In the genomic region with DNA sequence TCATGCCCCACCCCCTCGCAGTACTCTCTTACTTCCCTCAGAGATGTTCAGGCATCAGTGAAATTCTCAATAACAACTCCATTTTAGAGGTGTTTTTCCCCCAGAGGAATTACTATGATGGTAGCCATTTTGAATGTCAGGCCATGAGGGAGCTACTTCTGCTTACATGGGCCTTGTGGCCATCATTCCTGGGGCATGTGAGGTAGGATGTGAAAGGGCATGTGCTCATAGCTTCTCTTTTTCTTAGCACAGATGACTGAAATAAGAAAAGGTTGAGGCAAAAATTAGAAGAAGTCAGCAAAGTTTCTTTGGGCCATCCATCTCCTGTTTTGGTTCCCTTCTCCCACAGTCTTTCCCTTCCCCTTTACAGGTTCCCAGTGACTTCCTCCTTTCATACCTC, we compare ENCODE assay signal across 23 cellular contexts.
DNase-seq lines count a peak whose midpoint lies in the region; ATAC-seq, FAIRE-seq and TF ChIP-seq lines count a peak whose summit lies in the region.
"Had no signal": no experiment of that assay in that cellular context is flagged by ENCODE, and none has a peak within 500 bp of the region (broad histone marks: within the 10 kb centered on the region; RNA-seq: fewer than 3 reads in every experiment).

No MANE protein-coding gene starts in this region.

- TF ChIP-seq EP300 in HepG2 (IDR thresholded peaks at IDR 0.05; ENCODE audit: low read depth in 2 of 2, low read length in 2 of 2) (no peak), HepG2 (CRISPR knock-in tag; IDR thresholded peaks at IDR 0.05; ENCODE audit: borderline replicate concordance) (no peak)

- no peak for ATAC-seq in HepG2
- peak; percentile 28 for ATAC-seq in left lung
- ATAC-seq in upper lobe of right lung: peak; percentile 59
- no peak for ATAC-seq in GM19397 (IDR thresholded peaks at IDR 0.05; ENCODE audit: unreplicated experiment)
- ATAC-seq: GM23338, HCT116 had no signal

- TF ChIP-seq POLR2A in HepG2 (IDR thresholded peaks at IDR 0.05; ENCODE audit: insufficient read depth in 1 of 2, low read depth in 2 of 2, low read length in 2 of 2): no peak

- BruUV-seq in HepG2 (replicated peaks; lab: Mats Ljungman, UMichigan): no TSS peak
- BruUV-seq in PC-9 (replicated peaks; lab: Mats Ljungman, UMichigan): no TSS peak

- no peak overlapping the region for H3K4me2 ChIP-seq in HepG2 (ENCODE audit: low read depth, low read length)
- H3K4me2 ChIP-seq in PC-9: no peak overlapping the region
- H3K4me2 ChIP-seq: BLaER1, GM23338 had no signal

- WGBS in liver: 95% methylated on average over 1 of the region's 1 CpG
- WGBS in HepG2 (ENCODE audit: low lambda C conversion rate): 0% methylated on average over 1 of the region's 1 CpG

- intact Hi-C loops in HepG2 (cut with micrococcal nuclease; ENCODE audit: unreplicated experiment) (no loop called here), PC-9 (cut with micrococcal nuclease; ENCODE audit: unreplicated experiment) (no loop called here), left lung (cut with DNase I) (no loop called here), upper lobe of right lung (cut with DNase I) (no loop called here)

- H3K27ac ChIP-seq in liver (ENCODE audit: low read depth in 1 of 2, low read length in 2 of 2) (no peak overlapping the region), HepG2 (ENCODE audit: extremely low read length, insufficient read depth, low read length) (no peak overlapping the region), PC-9 (no peak overlapping the region), left lung (no peak overlapping the region), upper lobe of right lung (no peak overlapping the region)
- H3K27ac ChIP-seq: BLaER1 had no signal

- no peaks in the 10 kb centered on the region for H4K20me1 ChIP-seq in HepG2 (ENCODE audit: insufficient read depth, low read length)
- no peaks in the 10 kb centered on the region for H4K20me1 ChIP-seq in PC-9 (ENCODE audit: insufficient read depth)
- H4K20me1 ChIP-seq: BLaER1 had no signal

- TF ChIP-seq CTCF in liver (IDR thresholded peaks at IDR 0.05; ENCODE audit: low read depth, low read length, missing input control): no peak
- TF ChIP-seq CTCF in HepG2 (CRISPR knock-in tag; IDR thresholded peaks at IDR 0.05): no peak
- no peak for TF ChIP-seq CTCF in PC-9 (conservative IDR thresholded peaks at IDR 0.05)
- TF ChIP-seq CTCF in left lung (IDR thresholded peaks at IDR 0.05): no peak
- TF ChIP-seq CTCF in upper lobe of right lung (IDR thresholded peaks at IDR 0.05): no peak

- no peaks in the 10 kb centered on the region for H3K9me3 ChIP-seq in liver (ENCODE audit: control insufficient read depth in 4 of 4, low read length in 3 of 4)
- no peaks in the 10 kb centered on the region for H3K9me3 ChIP-seq in HepG2 (ENCODE audit: low read length)
- no peaks in the 10 kb centered on the region for H3K9me3 ChIP-seq in PC-9 (ENCODE audit: insufficient read depth, low read depth)
- H3K9me3 ChIP-seq in left lung: no peaks in the 10 kb centered on the region
- no peaks in the 10 kb centered on the region for H3K9me3 ChIP-seq in upper lobe of right lung
- H3K9me3 ChIP-seq: BLaER1 had no signal

- in situ Hi-C loops in HepG2 (cut with HindIII; ENCODE audit: extremely low pct_ligation_motif_present, low pct_unique_long_range_greater_than_20kb): no loop called here

- H3K4me3 ChIP-seq in liver (ENCODE audit: low read depth in 1 of 3, low read length in 3 of 3) (no peak overlapping the region), HepG2 (replicated peaks in 1 of 3; ENCODE audit: insufficient read depth in 1 of 3, low read depth in 2 of 3, low read length in 3 of 3) (no peak overlapping the region), PC-9 (no peak overlapping the region), left lung (no peak overlapping the region), upper lobe of right lung (no peak overlapping the region)
- H3K4me3 ChIP-seq: BLaER1, GM23338 had no signal

- H3K4me1 ChIP-seq in liver (ENCODE audit: control insufficient read depth in 4 of 4, insufficient read depth in 4 of 4, low read length in 3 of 4) (peaks cover 0 to 6% (median 0%) of the 10 kb centered on the region in 4 donors), HepG2 (ENCODE audit: insufficient read depth, low read length) (no peaks in the 10 kb centered on the region), PC-9 (replicated peaks; ENCODE audit: insufficient read depth) (no peaks in the 10 kb centered on the region), left lung (peaks cover 7 to 10% of the 10 kb centered on the region in 2 donors), upper lobe of right lung (peaks cover 9% of the 10 kb centered on the region)
- H3K4me1 ChIP-seq: BLaER1 had no signal

- H3K27me3 ChIP-seq in liver (ENCODE audit: control insufficient read depth in 4 of 4, insufficient read depth in 4 of 4, low read length in 3 of 4): no peaks in the 10 kb centered on the region
- H3K27me3 ChIP-seq in HepG2 (ENCODE audit: control insufficient read depth in 1 of 2, insufficient read depth in 2 of 2, low read length in 2 of 2): 0 out of 5 replicates have a peak, but pooled peaks cover 0 to 3% of the 10 kb centered on the region in 2 experiments
- H3K27me3 ChIP-seq in PC-9 (ENCODE audit: insufficient read depth, low read depth): no peaks in the 10 kb centered on the region
- no peaks in the 10 kb centered on the region for H3K27me3 ChIP-seq in left lung
- no peaks in the 10 kb centered on the region for H3K27me3 ChIP-seq in upper lobe of right lung
- H3K27me3 ChIP-seq: BLaER1 had no signal

- no peaks in the 10 kb centered on the region for H3F3A ChIP-seq in PC-9 (ENCODE audit: insufficient read depth, low read depth)

- H3K9me2 ChIP-seq in PC-9 (ENCODE audit: insufficient read depth): no peaks in the 10 kb centered on the region

- DNase-seq in HepG2 (ENCODE audit: low spot score): no peak
- no peak for DNase-seq in PC-9
- DNase-seq in left lung: no peak
- no peak for DNase-seq in upper lobe of right lung
- no peak for DNase-seq in stimulated activated naive CD4-positive, alpha-beta T cell treated with Interleukin-2 at 50 U/mL for 16 hours (lab: John Stamatoyannopoulos, UW)
- DNase-seq in NCI-H2081 treated with DMSO at 0.1 percent for 48 hours (lab: John Stamatoyannopoulos, UW): no peak
- DNase-seq: 8988T; CD4-positive, CD25-positive, alpha-beta regulatory T cell; CD8-positive, alpha-beta memory T cell; COR-L47; DMS 273 treated with DMSO at 0.1 percent for 48 hours; DMS53; HFFc6 had no signal

- H2AFZ ChIP-seq in HepG2 (ENCODE audit: low read length): no peak overlapping the region
- 0 out of 2 replicates have a peak overlapping the region, but pooled peaks have one; percentile 30 for H2AFZ ChIP-seq in PC-9
- H2AFZ ChIP-seq: GM23338 had no signal

- FAIRE-seq in HepG2 (lab: Jason Lieb, UNC): no peak
- FAIRE-seq: G401.6, GM12892, GM18507, H54, HTR-8/SVneo had no signal

- POLR2A ChIA-PET in HepG2 (lab: Yijun Ruan, JAX) (no interaction called here), PC-9 (lab: Charles Lee; ENCODE audit: unreplicated experiment) (no interaction called here)

- no peak for TF ChIP-seq RAD21 in liver (IDR thresholded peaks at IDR 0.05)
- no peak for TF ChIP-seq RAD21 in HepG2 (CRISPR knock-in tag; IDR thresholded peaks at IDR 0.05)

- H3K9ac ChIP-seq in liver (ENCODE audit: low read depth in 1 of 2, low read length in 2 of 2) (no peak overlapping the region), HepG2 (ENCODE audit: insufficient read depth, low read depth, low read length) (no peak overlapping the region)
- H3K9ac ChIP-seq: BLaER1 had no signal

- H3K79me2 ChIP-seq in HepG2 (ENCODE audit: insufficient read depth, low read length): no peaks in the 10 kb centered on the region
- no peaks in the 10 kb centered on the region for H3K79me2 ChIP-seq in PC-9 (ENCODE audit: low read depth)

- H3K36me3 ChIP-seq in liver (ENCODE audit: control insufficient read depth in 4 of 4, insufficient read depth in 3 of 4, low read depth in 1 of 4, low read length in 3 of 4) (no peaks in the 10 kb centered on the region), HepG2 (replicated peaks in 1 of 2; ENCODE audit: control insufficient read depth in 1 of 2, insufficient read depth in 2 of 2, low read length in 2 of 2) (no peaks in the 10 kb centered on the region), PC-9 (ENCODE audit: low read depth) (no peaks in the 10 kb centered on the region), left lung (no peaks in the 10 kb centered on the region), upper lobe of right lung (no peaks in the 10 kb centered on the region)
- H3K36me3 ChIP-seq: BLaER1 had no signal

- CTCF ChIA-PET in HepG2 (lab: Yijun Ruan, JAX; ENCODE audit: low intra/inter-chr PET ratio, low total read pairs): no interaction called here
- CTCF ChIA-PET in PC-9 (lab: Charles Lee): no interaction called here

TF ChIP-seq in liver, 16 proteins besides CTCF, POLR2A, EP300 and RAD21 (continues in another document):
- TF ChIP-seq TAF1 (conservative IDR thresholded peaks at IDR 0.05): no peak
- TF ChIP-seq, protein P1, sequence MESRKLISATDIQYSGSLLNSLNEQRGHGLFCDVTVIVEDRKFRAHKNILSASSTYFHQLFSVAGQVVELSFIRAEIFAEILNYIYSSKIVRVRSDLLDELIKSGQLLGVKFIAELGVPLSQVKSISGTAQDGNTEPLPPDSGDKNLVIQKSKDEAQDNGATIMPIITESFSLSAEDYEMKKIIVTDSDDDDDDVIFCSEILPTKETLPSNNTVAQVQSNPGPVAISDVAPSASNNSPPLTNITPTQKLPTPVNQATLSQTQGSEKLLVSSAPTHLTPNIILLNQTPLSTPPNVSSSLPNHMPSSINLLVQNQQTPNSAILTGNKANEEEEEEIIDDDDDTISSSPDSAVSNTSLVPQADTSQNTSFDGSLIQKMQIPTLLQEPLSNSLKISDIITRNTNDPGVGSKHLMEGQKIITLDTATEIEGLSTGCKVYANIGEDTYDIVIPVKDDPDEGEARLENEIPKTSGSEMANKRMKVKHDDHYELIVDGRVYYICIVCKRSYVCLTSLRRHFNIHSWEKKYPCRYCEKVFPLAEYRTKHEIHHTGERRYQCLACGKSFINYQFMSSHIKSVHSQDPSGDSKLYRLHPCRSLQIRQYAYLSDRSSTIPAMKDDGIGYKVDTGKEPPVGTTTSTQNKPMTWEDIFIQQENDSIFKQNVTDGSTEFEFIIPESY (IDR thresholded peaks at IDR 0.05): no peak

TF ChIP-seq in HepG2, 621 proteins besides CTCF, POLR2A, EP300 and RAD21 (continues in another document):
- TF ChIP-seq, protein P1 (CRISPR knock-in tag; IDR thresholded peaks at IDR 0.05): no peak

Comparison
In these comparisons a context has a peak if more than half of its experiments do, and no peak if none do; other contexts are left out.
1. ATAC-seq: peak in left lung (single experiment) and upper lobe of right lung (single experiment); none in HepG2 (single experiment) and GM19397 (single experiment).